ENCODE assay signal across 20 cellular contexts in the genomic region with DNA sequence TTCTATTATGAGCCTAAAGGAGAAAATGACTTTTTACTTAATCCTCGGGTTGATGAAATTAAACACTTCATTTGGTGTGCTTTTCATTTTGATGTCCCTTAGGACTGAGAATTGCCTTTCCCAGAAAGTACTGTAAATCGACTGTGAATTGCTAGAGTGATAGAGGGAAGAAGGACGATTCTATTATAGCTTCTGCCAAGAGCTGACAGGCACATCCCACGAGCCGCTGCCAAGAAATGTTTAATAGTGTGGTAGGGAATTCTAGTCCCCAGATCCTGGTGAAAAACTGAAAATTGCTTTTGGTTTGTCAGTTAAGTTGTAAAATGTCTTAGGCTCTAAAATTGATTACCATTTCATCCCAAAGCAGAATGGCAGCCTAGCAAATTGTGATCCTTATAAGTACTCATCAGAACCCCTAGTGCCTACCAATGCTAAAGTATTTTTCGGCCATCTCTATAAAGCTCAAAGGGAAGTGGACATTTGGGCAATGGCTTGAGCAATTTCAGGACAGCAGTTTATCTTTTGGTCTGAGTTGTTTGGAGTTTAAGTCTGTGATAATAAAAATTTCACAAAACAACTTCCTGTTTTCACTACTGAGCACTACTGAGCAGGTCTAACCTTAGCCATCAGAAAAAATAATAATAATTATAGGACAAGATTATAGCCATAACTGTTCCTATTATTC. TPM values are rescaled to one million over a fixed set of nuclear protein-coding genes. Genes with fewer than 3 reads are reported as not detected.
DNase-seq lines count a peak whose midpoint lies in the region; ATAC-seq, FAIRE-seq and TF ChIP-seq lines count a peak whose summit lies in the region.
"Had no signal": no experiment of that assay in that cellular context is flagged by ENCODE, and none has a peak within 500 bp of the region (broad histone marks: within the 10 kb centered on the region; RNA-seq: fewer than 3 reads in every experiment).

No MANE protein-coding gene starts in this region.

- H3K56ac ChIP-seq in IMR-90 (ENCODE audit: extremely low read depth, insufficient read depth, low read length), result no peak overlapping the region

- TF ChIP-seq CTCF in AG10803 (conservative IDR thresholded peaks at IDR 0.05; ENCODE audit: low read length) (no peak), IMR-90 (conservative IDR thresholded peaks at IDR 0.05; ENCODE audit: low read depth, low read length) (no peak), keratinocyte (optimal IDR thresholded peaks at IDR 0.05 in 1 of 3, IDR thresholded peaks at IDR 0.05 in 1 of 3, conservative IDR thresholded peaks at IDR 0.05 in 1 of 3; ENCODE audit: extremely low read depth in 1 of 3, insufficient read depth in 2 of 3, low read length in 3 of 3) (no peak), OCI-LY7 (conservative IDR thresholded peaks at IDR 0.05; ENCODE audit: low read length) (no peak)

- no peaks in the 10 kb centered on the region for H3K9me2 ChIP-seq in OCI-LY7 (ENCODE audit: insufficient read depth, low read length)

- H3K4me2 ChIP-seq in IMR-90 (ENCODE audit: low read depth, low read length) (peak overlapping the region; percentile 7; the same call in 1 of the 2 replicates), keratinocyte (ENCODE audit: control insufficient read depth, extremely low read depth, insufficient read depth, low read depth, low read length) (no peak overlapping the region), OCI-LY7 (ENCODE audit: low read length) (no peak overlapping the region)

- no TSS peak for BruUV-seq in IMR-90 (replicated peaks; lab: Mats Ljungman, UMichigan)
- no TSS peak for BruUV-seq in OCI-LY7 (replicated peaks; lab: Mats Ljungman, UMichigan)

- H3K79me2 ChIP-seq in keratinocyte (ENCODE audit: control insufficient read depth, insufficient read depth, low read length), result no peaks in the 10 kb centered on the region
- no peaks in the 10 kb centered on the region for H3K79me2 ChIP-seq in OCI-LY7 (ENCODE audit: insufficient read depth, low read depth, low read length)

- H2BK20ac ChIP-seq in IMR-90 (ENCODE audit: low read depth, low read length), result no peak overlapping the region

- H3K9me1 ChIP-seq in IMR-90 (ENCODE audit: insufficient read depth, low read length) (no peaks in the 10 kb centered on the region), keratinocyte (ENCODE audit: control insufficient read depth, extremely low read depth, insufficient read depth, low read length) (no peaks in the 10 kb centered on the region)

- H3K36me3 ChIP-seq in IMR-90 (ENCODE audit: control insufficient read depth, insufficient read depth, low read length), result no peaks in the 10 kb centered on the region
- H3K36me3 ChIP-seq in keratinocyte (ENCODE audit: control insufficient read depth in 2 of 2, extremely low read depth in 1 of 2, insufficient read depth in 2 of 2, low read length in 2 of 2), result no peaks in the 10 kb centered on the region
- H3K36me3 ChIP-seq in OCI-LY7 (ENCODE audit: insufficient read depth, low read length), result no peaks in the 10 kb centered on the region
- H3K36me3 ChIP-seq: cardiac muscle cell had no signal

- dilution Hi-C loops in IMR-90 (cut with HindIII; ENCODE audit: low sequenced_read_pairs, unreplicated experiment), result loop anchor here (25.0 kb wide), 1 partner anchor 496 kb away; no protein-coding TSS in a partner anchor
- dilution Hi-C loops in keratinocyte (cut with MboI; ENCODE audit: extremely low pct_ligation_motif_present, low sequenced_read_pairs), result no loop called here

- H4K5ac ChIP-seq in IMR-90 (ENCODE audit: low read depth, low read length), result no peak overlapping the region

- no peak overlapping the region for H3K27ac ChIP-seq in IMR-90 (ENCODE audit: insufficient read depth, low read length)
- H3K27ac ChIP-seq in keratinocyte (ENCODE audit: control insufficient read depth, insufficient read depth, low read length), result no peak overlapping the region
- no peak overlapping the region for H3K27ac ChIP-seq in OCI-LY7 (ENCODE audit: low read depth, low read length, poor library complexity, severe bottlenecking)
- H3K27ac ChIP-seq: cardiac muscle cell had no signal

- H2AK5ac ChIP-seq in IMR-90 (ENCODE audit: low read depth, low read length), result no peak overlapping the region

- CTCF ChIA-PET in IMR-90 (lab: Yijun Ruan, JAX), result interaction anchor here (0.6 to 0.7 kb wide), 2 partner anchors 348 to 763 kb away, joined by 3 to 4 read pairs; no protein-coding TSS in a partner anchor
- CTCF ChIA-PET in OCI-LY7 (lab: Charles Lee; ENCODE audit: unreplicated experiment), result no interaction called here

- TF ChIP-seq RAD21 in IMR-90 (IDR thresholded peaks at IDR 0.05; ENCODE audit: low read length), result no peak

- no peaks in the 10 kb centered on the region for H4K20me1 ChIP-seq in IMR-90 (ENCODE audit: insufficient read depth, low read length)
- H4K20me1 ChIP-seq in keratinocyte (ENCODE audit: control insufficient read depth, extremely low read depth, insufficient read depth, low read length), result no peaks in the 10 kb centered on the region
- no peaks in the 10 kb centered on the region for H4K20me1 ChIP-seq in OCI-LY7 (ENCODE audit: insufficient read depth, low read length)

- H3K14ac ChIP-seq in IMR-90 (replicated peaks; ENCODE audit: low read depth, low read length), result no peak overlapping the region

- no peak for FAIRE-seq in keratinocyte (lab: Jason Lieb, UNC)
- FAIRE-seq: urothelium cell line had no signal

- H2BK5ac ChIP-seq in IMR-90 (ENCODE audit: low read depth, low read length, poor library complexity, severe bottlenecking), result no peak overlapping the region

- H3K9me3 ChIP-seq in IMR-90 (ENCODE audit: control insufficient read depth, insufficient read depth, low read length) (no peaks in the 10 kb centered on the region), keratinocyte (ENCODE audit: control insufficient read depth, low read depth, low read length) (no peaks in the 10 kb centered on the region), OCI-LY7 (ENCODE audit: low read length) (no peaks in the 10 kb centered on the region)

- no peak overlapping the region for H2AK9ac ChIP-seq in IMR-90 (replicated peaks; ENCODE audit: low read depth, low read length, poor library complexity)

- no peak overlapping the region for H3K4ac ChIP-seq in IMR-90 (ENCODE audit: low read depth, low read length)

- peak; percentile 40 for ATAC-seq in IMR-90 (ENCODE audit: low read depth)
- no peak for ATAC-seq in GM18909 (IDR thresholded peaks at IDR 0.05; ENCODE audit: poor library complexity, unreplicated experiment)
- no peak for ATAC-seq in GM18858 (IDR thresholded peaks at IDR 0.05; ENCODE audit: unreplicated experiment)
- ATAC-seq: activated T-helper 17 cell treated with anti-CD3 and anti-CD28 coated beads, Interleukin-2, amount 50 U/mL, for 72 hours; sciatic nerve; T-helper 17 cell had no signal

- H3K18ac ChIP-seq in IMR-90 (ENCODE audit: low read depth, low read length), result peak overlapping the region; percentile 50; the same call in 1 of the 2 replicates

- no peaks in the 10 kb centered on the region for H3K27me3 ChIP-seq in IMR-90 (ENCODE audit: control insufficient read depth, insufficient read depth, low read length)
- no peaks in the 10 kb centered on the region for H3K27me3 ChIP-seq in keratinocyte (ENCODE audit: control insufficient read depth, extremely low read depth, insufficient read depth, low read length)
- H3K27me3 ChIP-seq: cardiac muscle cell had no signal

- H2BK120ac ChIP-seq in IMR-90 (ENCODE audit: low read depth, low read length), result 0 out of 2 replicates have a peak overlapping the region, but pooled peaks have one; percentile 8

- no peaks in the 10 kb centered on the region for H3K79me1 ChIP-seq in IMR-90 (ENCODE audit: low read depth in 1 of 2, low read length in 2 of 2)

- TF ChIP-seq POLR2A in IMR-90 (IDR thresholded peaks at IDR 0.05; ENCODE audit: low read depth, low read length), result no peak

- no peak overlapping the region for H4K91ac ChIP-seq in IMR-90 (ENCODE audit: insufficient read depth, low read depth, low read length)

- intact Hi-C loops in IMR-90 (cut with micrococcal nuclease) (loop anchor here (5.0 kb wide), 3 partner anchors 101 to 386 kb away; partner anchors contain the start of gene TOMM7), OCI-LY7 (cut with micrococcal nuclease; ENCODE audit: unreplicated experiment) (loop anchor here (5.0 kb wide), 1 partner anchor 276 kb away; no protein-coding TSS in a partner anchor)

- H4K8ac ChIP-seq in IMR-90 (ENCODE audit: low read depth in 2 of 2, low read length in 2 of 2), result peak overlapping the region; percentile 15 to 46; a peak in 3 of 4 replicates

- H2BK15ac ChIP-seq in IMR-90 (ENCODE audit: low read depth, low read length), result 0 out of 3 replicates have a peak overlapping the region, but pooled peaks have one; percentile 7

- H3K9ac ChIP-seq in IMR-90 (ENCODE audit: low read depth, low read length) (no peak overlapping the region), keratinocyte (ENCODE audit: control insufficient read depth, extremely low read depth, insufficient read depth, low read length) (no peak overlapping the region)

- H3K23ac ChIP-seq in IMR-90 (ENCODE audit: low read depth, low read length), result no peak overlapping the region

- DNase-seq in AG10803 (ENCODE audit: low read depth) (peak; percentile 41), IMR-90 (no peak), RPMI7951 (ENCODE audit: low read depth) (peak; percentile 24), keratinocyte (ENCODE audit: low read depth, low spot score) (no peak), OCI-LY7 (ENCODE audit: low spot score) (no peak), SK-N-DZ (ENCODE audit: low spot score) (no peak)
- DNase-seq: activated CD4-positive, CD25-positive, alpha-beta regulatory T cell; dorsolateral prefrontal cortex; Karpas-422; NCI-H226; occipital lobe; SHP77; stimulated activated CD4-positive, alpha-beta T cell treated with anti-CD3 and anti-CD28 coated beads, Interleukin-1b, Interleukin-23, amount 100 ng/mL, for 48 hours; T-helper 17 cell had no signal

- H3K4me3 ChIP-seq in AG10803 (ENCODE audit: low read length), result no peak overlapping the region
- H3K4me3 ChIP-seq in IMR-90 (ENCODE audit: insufficient read depth, low read depth, low read length), result no peak overlapping the region
- no peak overlapping the region for H3K4me3 ChIP-seq in keratinocyte (ENCODE audit: control insufficient read depth in 2 of 3, extremely low read depth in 1 of 3, insufficient read depth in 2 of 3, low read depth in 1 of 3, low read length in 3 of 3)
- no peak overlapping the region for H3K4me3 ChIP-seq in OCI-LY7 (ENCODE audit: low read depth, low read length, poor library complexity, severe bottlenecking)
- H3K4me3 ChIP-seq: cardiac muscle cell, dorsolateral prefrontal cortex had no signal

- no CpG with 5 or more reads among the region's 6 CpGs for WGBS in IMR-90 (ENCODE audit: extremely low coverage in 2 of 2, insufficient read length in 1 of 2), 2 experiments

- POLR2A ChIA-PET in IMR-90 (lab: Charles Lee; ENCODE audit: unreplicated experiment) (no interaction called here), OCI-LY7 (lab: Charles Lee) (interaction anchor here (0.5 to 1.3 kb wide), 3 partner anchors 89 to 207 kb away, joined by 3 to 4 read pairs (median 3); no protein-coding TSS in a partner anchor)

- no peak overlapping the region for H2AFZ ChIP-seq in IMR-90 (replicated peaks; ENCODE audit: low read length, poor library complexity)
- H2AFZ ChIP-seq in keratinocyte (ENCODE audit: control insufficient read depth, low read length), result peak overlapping the region; percentile 19
- no peak overlapping the region for H2AFZ ChIP-seq in OCI-LY7 (ENCODE audit: low read length)

- H3K4me1 ChIP-seq in IMR-90 (ENCODE audit: control insufficient read depth, insufficient read depth, low read length) (no peaks in the 10 kb centered on the region), keratinocyte (ENCODE audit: control insufficient read depth, extremely low read depth, insufficient read depth, low read length) (peaks cover 6% of the 10 kb centered on the region), OCI-LY7 (ENCODE audit: insufficient read depth, low read length, poor library complexity, severe bottlenecking) (peaks cover 5% of the 10 kb centered on the region)

- in situ Hi-C loops in IMR-90 (cut with MboI; ENCODE audit: low sequenced_read_pairs), result loop anchor here (5.0 to 25.0 kb wide), 3 partner anchors 324 to 946 kb away; no protein-coding TSS in a partner anchor

RNA-seq across cellular contexts. Expression of gene HYCC1, which starts 44.6 kb away (rescaled TPM):
- 78.3 and 185 TPM in 2 replicates for total RNA-seq in IMR-90 (2012; rRNA removed)
- 42.9 and 44.1 TPM in 2 replicates for polyA plus RNA-seq in IMR-90 (2012; rRNA removed)
- polyA plus RNA-seq in IMR-90 (2012; cell fraction: cytosol; rRNA removed), result 16.8 and 23.7 TPM in 2 replicates
- polyA plus RNA-seq in IMR-90 (2012; cell fraction: nucleus; rRNA removed; ENCODE audit: low replicate concordance), result 4.9 and 30.2 TPM in 2 replicates
- total RNA-seq in RPMI7951 (2014; rRNA removed; shearing (Covaris generic)), result 120 and 150 TPM in 2 replicates
- 17.1 to 35.8 TPM (median 31.7 TPM) in 3 replicates for polyA plus RNA-seq in keratinocyte
- 31.2 TPM for polyA plus RNA-seq in keratinocyte (2011; ENCODE audit: low read depth)
- polyA plus RNA-seq in keratinocyte (2011; cell fraction: cytosol; rRNA removed), result 14.8 and 25.2 TPM in 2 replicates
- polyA plus RNA-seq in keratinocyte (2011; cell fraction: nucleus; rRNA removed), result 26.0 and 35.9 TPM in 2 replicates
- 9.5 and 29.2 TPM in 2 replicates for polyA plus RNA-seq in keratinocyte (2012; ENCODE audit: low replicate concordance)
- 12.9 to 40.9 TPM (median 22.2 TPM) in 3 replicates for polyA minus RNA-seq in keratinocyte
- 29.7 TPM for polyA minus RNA-seq in keratinocyte (2011; cell fraction: cytosol; rRNA and poly(A)+ RNA removed)
- polyA minus RNA-seq in keratinocyte (2011; cell fraction: nucleus; rRNA and poly(A)+ RNA removed), result 20.7 and 42.2 TPM in 2 replicates
- 43.3 and 69.9 TPM in 2 replicates for total RNA-seq in OCI-LY7 (2014; rRNA removed; shearing (Covaris generic))
- 157 and 171 TPM in 2 replicates for total RNA-seq in OCI-LY7 (2022)
- polyA plus RNA-seq in SK-N-DZ (2014; cell fraction: cytosol; rRNA removed), result 12.6 and 21.9 TPM in 2 replicates
- 17.8 and 19.9 TPM in 2 replicates for polyA plus RNA-seq in SK-N-DZ (2014; cell fraction: nucleus; rRNA removed)

RNA-seq across cellular contexts. Expression of gene KLHL7, which starts 47.0 kb away (rescaled TPM):
- total RNA-seq in IMR-90 (2012; rRNA removed) (29.2 and 44.4 TPM in 2 replicates), OCI-LY7 (2022) (30.2 and 35.2 TPM in 2 replicates)
- polyA plus RNA-seq in IMR-90 (2012; rRNA removed) (23.9 and 24.6 TPM in 2 replicates), keratinocyte (28.3 to 43.1 TPM (median 30.0 TPM) in 3 replicates)
- 12.1 and 15.2 TPM in 2 replicates for polyA plus RNA-seq in IMR-90 (2012; cell fraction: cytosol; rRNA removed)
- 8.3 and 13.7 TPM in 2 replicates for polyA plus RNA-seq in IMR-90 (2012; cell fraction: nucleus; rRNA removed; ENCODE audit: low replicate concordance)
- 49.4 and 56.2 TPM in 2 replicates for total RNA-seq in RPMI7951 (2014; rRNA removed; shearing (Covaris generic))
- 48.4 TPM for polyA plus RNA-seq in keratinocyte (2011; ENCODE audit: low read depth)
- polyA plus RNA-seq in keratinocyte (2011; cell fraction: cytosol; rRNA removed), result 28.3 and 49.9 TPM in 2 replicates
- 29.9 and 37.8 TPM in 2 replicates for polyA plus RNA-seq in keratinocyte (2011; cell fraction: nucleus; rRNA removed)
- polyA plus RNA-seq in keratinocyte (2012; ENCODE audit: low replicate concordance), result 27.0 and 27.9 TPM in 2 replicates
- 11.1 to 34.9 TPM (median 16.9 TPM) in 3 replicates for polyA minus RNA-seq in keratinocyte
- polyA minus RNA-seq in keratinocyte (2011; cell fraction: cytosol; rRNA and poly(A)+ RNA removed), result 43.0 TPM
- polyA minus RNA-seq in keratinocyte (2011; cell fraction: nucleus; rRNA and poly(A)+ RNA removed), result 24.9 and 43.0 TPM in 2 replicates
- total RNA-seq in OCI-LY7 (2014; rRNA removed; shearing (Covaris generic)), result 24.4 and 25.8 TPM in 2 replicates
- polyA plus RNA-seq in SK-N-DZ (2014; cell fraction: cytosol; rRNA removed), result 57.2 and 139 TPM in 2 replicates
- 30.7 and 37.6 TPM in 2 replicates for polyA plus RNA-seq in SK-N-DZ (2014; cell fraction: nucleus; rRNA removed)

Comparison
In these comparisons a context has a peak if more than half of its experiments do, and no peak if none do; other contexts are left out.
1. DNase-seq: peak in AG10803 (single experiment) and RPMI7951 (single experiment); none in IMR-90 (single experiment), keratinocyte (single experiment), OCI-LY7 (single experiment) and SK-N-DZ (single experiment).